ENCODE assay signal across 18 cellular contexts in the genomic region with DNA sequence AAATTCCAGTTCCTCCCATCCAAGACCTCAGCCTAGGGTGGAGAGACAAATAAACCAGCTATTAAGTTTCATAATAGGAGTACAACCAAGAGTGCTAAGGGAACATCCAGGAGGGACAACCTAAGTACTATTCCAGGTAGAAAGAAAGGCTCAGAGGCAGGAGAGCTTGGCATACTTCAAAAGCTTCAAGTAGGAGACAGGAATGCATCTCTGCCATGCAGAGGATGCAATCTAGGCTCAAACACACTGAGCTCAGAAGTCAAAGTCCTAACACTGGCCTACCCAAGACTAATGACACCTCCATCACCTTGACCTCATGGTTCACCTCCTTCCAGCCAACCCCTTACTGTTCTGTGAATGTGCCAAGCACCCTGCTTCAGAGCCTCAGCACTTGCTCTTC.
"Had no signal": no experiment of that assay in that cellular context is flagged by ENCODE, and none has a peak within 500 bp of the region (broad histone marks: within the 10 kb centered on the region; RNA-seq: fewer than 3 reads in every experiment).

No MANE protein-coding gene starts in this region.

- H3K9me3 Mint-ChIP-seq: memory B cell; stimulated activated effector memory CD8-positive, alpha-beta T cell treated with anti-CD3 and anti-CD28 coated beads, Interleukin-12 subunit alpha, Interleukin-12 subunit beta, amount 100 ng/mL, for 72 hours; T-helper 1 cell treated with Interleukin-12 subunit alpha and Interleukin-12 subunit beta and Interleukin-4 antibody, amounts not matched to agents 30 μg/mL and 1 μg/mL, for 36 hours had no signal

- H3K4me3 ChIP-seq: adrenal gland, ovary, sigmoid colon, stomach had no signal

- H3K4me3 Mint-ChIP-seq: activated naive CD4-positive, alpha-beta T cell treated with anti-CD3 and anti-CD28 coated beads, Interleukin-2, amount 50 U/mL, for 24 hours; effector memory CD8-positive, alpha-beta T cell; memory B cell; naive thymus-derived CD8-positive, alpha-beta T cell; stimulated activated effector memory CD8-positive, alpha-beta T cell treated with anti-CD3 and anti-CD28 coated beads, Interleukin-12 subunit alpha, Interleukin-12 subunit beta, amount 100 ng/mL, for 72 hours; T-helper 1 cell treated with Interleukin-12 subunit alpha and Interleukin-12 subunit beta and Interleukin-4 antibody, amounts not matched to agents 30 μg/mL and 1 μg/mL, for 36 hours had no signal

- H3K4me1 Mint-ChIP-seq: activated naive CD4-positive, alpha-beta T cell treated with anti-CD3 and anti-CD28 coated beads, Interleukin-2, amount 50 U/mL, for 24 hours; memory B cell; naive thymus-derived CD8-positive, alpha-beta T cell; stimulated activated effector memory CD8-positive, alpha-beta T cell treated with anti-CD3 and anti-CD28 coated beads, Interleukin-12 subunit alpha, Interleukin-12 subunit beta, amount 100 ng/mL, for 72 hours had no signal

- H3K27ac ChIP-seq: adrenal gland, foreskin keratinocyte, ovary, sigmoid colon, stomach had no signal

- H3K27ac Mint-ChIP-seq: activated naive CD4-positive, alpha-beta T cell treated with anti-CD3 and anti-CD28 coated beads, Interleukin-2, amount 50 U/mL, for 24 hours; effector memory CD8-positive, alpha-beta T cell; memory B cell; naive thymus-derived CD8-positive, alpha-beta T cell; stimulated activated effector memory CD8-positive, alpha-beta T cell treated with anti-CD3 and anti-CD28 coated beads, Interleukin-12 subunit alpha, Interleukin-12 subunit beta, amount 100 ng/mL, for 72 hours; T-helper 1 cell treated with Interleukin-12 subunit alpha and Interleukin-12 subunit beta and Interleukin-4 antibody, amounts not matched to agents 30 μg/mL and 1 μg/mL, for 36 hours had no signal

- DNase-seq: activated gamma-delta T cell; adrenal gland; effector memory CD8-positive, alpha-beta T cell; foreskin keratinocyte; hippocampal formation; islet precursor cell; left ventricle myocardium superior; naive thymus-derived CD8-positive, alpha-beta T cell; ovary; sigmoid colon; stimulated activated CD4-positive, alpha-beta T cell treated with anti-CD3 and anti-CD28 coated beads, Interleukin-4, amount 100 ng/mL, for 24 hours; stomach; trophoblast cell had no signal

- H3K36me3 Mint-ChIP-seq: activated naive CD4-positive, alpha-beta T cell treated with anti-CD3 and anti-CD28 coated beads, Interleukin-2, amount 50 U/mL, for 24 hours; memory B cell; stimulated activated effector memory CD8-positive, alpha-beta T cell treated with anti-CD3 and anti-CD28 coated beads, Interleukin-12 subunit alpha, Interleukin-12 subunit beta, amount 100 ng/mL, for 72 hours had no signal

- ATAC-seq: activated CD4-positive, CD25-positive, alpha-beta regulatory T cell treated with anti-CD3 and anti-CD28 coated beads, Interleukin-2, amount 50 U/mL, for 24 hours; effector memory CD8-positive, alpha-beta T cell; foreskin keratinocyte; left ventricle myocardium superior; naive thymus-derived CD8-positive, alpha-beta T cell; stimulated activated effector memory CD8-positive, alpha-beta T cell treated with anti-CD3 and anti-CD28 coated beads, Interleukin-12 subunit alpha, Interleukin-12 subunit beta, amount 100 ng/mL, for 72 hours had no signal

- H3K27me3 ChIP-seq: adrenal gland, foreskin keratinocyte, ovary, sigmoid colon, stomach had no signal

- H3K36me3 ChIP-seq: adrenal gland, ovary, sigmoid colon, stomach had no signal

- H3K9me3 ChIP-seq: adrenal gland, ovary, sigmoid colon, stomach had no signal

- H3K27me3 Mint-ChIP-seq: effector memory CD8-positive, alpha-beta T cell had no signal
